Comparison of ENCODE assay signal across 8 cellular contexts in genomic region chr11:60831143-60831500, GRCh38. TPM values are rescaled to one million over a fixed set of nuclear protein-coding genes. Genes with fewer than 3 reads are reported as not detected.
DNase-seq lines count a peak whose midpoint lies in the region; ATAC-seq and TF ChIP-seq lines count a peak whose summit lies in the region.

No MANE protein-coding gene starts in this region.

- no peak overlapping the region for H3K4me2 ChIP-seq in SU-DHL-6 (ENCODE audit: low read depth, low read length, poor library complexity, severe bottlenecking)

- no peak overlapping the region for H3K9ac ChIP-seq in SU-DHL-6 (ENCODE audit: low read length)

- H3F3A ChIP-seq in SU-DHL-6 (ENCODE audit: insufficient read depth), result no peaks in the 10 kb centered on the region

- no peaks in the 10 kb centered on the region for H3K36me3 ChIP-seq in SU-DHL-6 (ENCODE audit: low read length)
- no peaks in the 10 kb centered on the region for H3K36me3 ChIP-seq in psoas muscle (ENCODE audit: insufficient read depth in 1 of 2, low read depth in 1 of 2)
- no peaks in the 10 kb centered on the region for H3K36me3 ChIP-seq in aorta (ENCODE audit: control insufficient read depth in 1 of 2, insufficient read depth in 2 of 2, low read length in 1 of 2)

- H3K36me3 Mint-ChIP-seq in activated naive CD8-positive, alpha-beta T cell, result no peaks in the 10 kb centered on the region

- ATAC-seq in Right ventricle myocardium superior (ENCODE audit: poor library complexity) (peak; percentile 96), psoas muscle (peak; percentile 91 to 99 (median 98)), aorta (ENCODE audit: low FRiP score) (peak; percentile 88)

- no peaks in the 10 kb centered on the region for H4K20me1 ChIP-seq in SU-DHL-6 (ENCODE audit: low read depth, low read length)

- WGBS in psoas muscle, 3 donors, result 13 to 16% (median 14%) methylated on average over 8 of the region's 8 CpGs
- 13 to 15% methylated on average over 8 of the region's 8 CpGs for WGBS in aorta, 2 donors

- H3K79me2 ChIP-seq in SU-DHL-6 (ENCODE audit: insufficient read depth, low read length), result no peaks in the 10 kb centered on the region

- intact Hi-C loops in Right ventricle myocardium superior (cut with DNase I) (loop anchor here (5.0 kb wide), 3 partner anchors 66 to 356 kb away; no protein-coding TSS in a partner anchor), psoas muscle (cut with DNase I) (loop anchor here (1.0 to 10.0 kb wide), 5 partner anchors 58 to 356 kb away; no protein-coding TSS in a partner anchor), aorta (cut with DNase I) (loop anchor here (1.0 to 5.0 kb wide), 3 partner anchors 68 to 354 kb away; no protein-coding TSS in a partner anchor)

- H3K4me1 Mint-ChIP-seq in activated naive CD8-positive, alpha-beta T cell (ENCODE audit: low read depth), result peaks cover 19% of the 10 kb centered on the region

- H3K4me3 Mint-ChIP-seq in activated naive CD8-positive, alpha-beta T cell, result peak overlapping the region; percentile 65

- H2AFZ ChIP-seq in SU-DHL-6 (ENCODE audit: low read depth, low read length, severe bottlenecking), result no peak overlapping the region

- no peaks in the 10 kb centered on the region for H3K27me3 ChIP-seq in SU-DHL-6 (ENCODE audit: low read length)
- no peaks in the 10 kb centered on the region for H3K27me3 ChIP-seq in psoas muscle (ENCODE audit: insufficient read depth in 3 of 3, low read length in 2 of 3)
- H3K27me3 ChIP-seq in aorta (ENCODE audit: control insufficient read depth in 1 of 2, insufficient read depth in 2 of 2, low read length in 1 of 2), result no peaks in the 10 kb centered on the region

- H3K27ac ChIP-seq in SU-DHL-6 (ENCODE audit: low read depth, low read length), result no peak overlapping the region
- H3K27ac ChIP-seq in psoas muscle, result no peak overlapping the region
- H3K27ac ChIP-seq in aorta (ENCODE audit: low read depth in 1 of 2, low read length in 2 of 2), result no peak overlapping the region

- peaks cover 2% of the 10 kb centered on the region for H3K27me3 Mint-ChIP-seq in activated naive CD8-positive, alpha-beta T cell

- H3K9me3 ChIP-seq in SU-DHL-6 (ENCODE audit: insufficient read depth, low read length) (no peaks in the 10 kb centered on the region), psoas muscle (no peaks in the 10 kb centered on the region), aorta (ENCODE audit: control insufficient read depth, low read length) (no peaks in the 10 kb centered on the region)

- H3K9me2 ChIP-seq in SU-DHL-6 (replicated peaks; ENCODE audit: insufficient read depth, low read length), result no peaks in the 10 kb centered on the region

- DNase-seq in DMS114 treated with DMSO at 0.1 percent for 48 hours (lab: John Stamatoyannopoulos, UW; ENCODE audit: unreplicated experiment), result peak; percentile 66
- DNase-seq in H4 (ENCODE audit: low spot score), result peak; percentile 77
- DNase-seq in NCI-H1092 (lab: John Stamatoyannopoulos, UW), result peak; percentile 91
- DNase-seq in Right ventricle myocardium superior, result peak; percentile 93
- DNase-seq in psoas muscle, result peak; percentile 86 to 89
- DNase-seq in aorta, result peak; percentile 85 to 95

- H3K4me1 ChIP-seq in psoas muscle (peaks cover 7% of the 10 kb centered on the region), aorta (ENCODE audit: control insufficient read depth in 1 of 2, insufficient read depth in 2 of 2, low read length in 2 of 2) (no peaks in the 10 kb centered on the region)

- H3K4me3 ChIP-seq in SU-DHL-6 (ENCODE audit: insufficient read depth, low read length, poor library complexity, severe bottlenecking), result no peak overlapping the region
- no peak overlapping the region for H3K4me3 ChIP-seq in psoas muscle
- no peak overlapping the region for H3K4me3 ChIP-seq in aorta (ENCODE audit: low read length in 2 of 2)

- H3K27ac Mint-ChIP-seq in activated naive CD8-positive, alpha-beta T cell, result no peak overlapping the region

- H3K9me3 Mint-ChIP-seq in activated naive CD8-positive, alpha-beta T cell (ENCODE audit: low read depth), result no peaks in the 10 kb centered on the region

- peak; percentile 85 for TF ChIP-seq CTCF in SU-DHL-6 (IDR thresholded peaks at IDR 0.05; ENCODE audit: insufficient read depth, low read length, poor library complexity, severe bottlenecking)
- peak; percentile 98 for TF ChIP-seq CTCF in psoas muscle (IDR thresholded peaks at IDR 0.05)

RNA-seq across cellular contexts. Expression of gene CCDC86, which starts 10.8 kb away (rescaled TPM):
- total RNA-seq in H4 (2014; rRNA removed; shearing (Covaris generic)), result 12.4 and 12.7 TPM in 2 replicates
- 8.4 TPM for total RNA-seq in Right ventricle myocardium superior
- 10 to 100 TPM; 24.8 to 43.9 (median 30.1) TPM for total RNA-seq in psoas muscle
- polyA plus RNA-seq in psoas muscle, result 10 to 100 TPM; 36.2 to 55.4 (median 53.6) TPM
- total RNA-seq in aorta, result 10 to 100 TPM; 11.8 to 15.2 TPM
- polyA plus RNA-seq in aorta, result 1 to 10 TPM; 8.1 to 8.2 TPM

RNA-seq across cellular contexts. Expression of gene PTGDR2, which starts 24.6 kb away (rescaled TPM):
- total RNA-seq in H4 (2014; rRNA removed; shearing (Covaris generic)), result not detected in 2 replicates
- 3.0 TPM for total RNA-seq in Right ventricle myocardium superior
- 10 to 100 TPM in 1 of 4 donors, 1 to 10 TPM in 2, under 1 TPM in 1; 0.53 to 13.9 (median 1.1) TPM for total RNA-seq in psoas muscle
- 1 to 10 TPM; 1.1 to 1.3 (median 1.2) TPM for polyA plus RNA-seq in psoas muscle
- total RNA-seq in aorta, result under 1 TPM; 0.13 to 0.21 TPM
- under 1 TPM; 0.10 to 0.25 TPM for polyA plus RNA-seq in aorta

RNA-seq across cellular contexts. Expression of gene ZP1, which starts 36.2 kb away (rescaled TPM):
- 1.5 and 2.1 TPM in 2 replicates for total RNA-seq in H4 (2014; rRNA removed; shearing (Covaris generic))
- total RNA-seq in Right ventricle myocardium superior, result not detected
- total RNA-seq in psoas muscle, result under 1 TPM in 1 of 4 donors, not detected in 3; 0.29 TPM
- under 1 TPM; 0.18 to 0.52 (median 0.30) TPM for polyA plus RNA-seq in psoas muscle
- not detected for total RNA-seq in aorta
- not detected for polyA plus RNA-seq in aorta

RNA-seq across cellular contexts. Expression of gene MS4A10, which starts 46.0 kb away (rescaled TPM):
- not detected in 2 replicates for total RNA-seq in H4 (2014; rRNA removed; shearing (Covaris generic))
- total RNA-seq in Right ventricle myocardium superior (not detected), psoas muscle (not detected), aorta (not detected)
- polyA plus RNA-seq in psoas muscle (under 1 TPM in 1 of 3 donors, not detected in 2; 0.03 TPM), aorta (1 to 10 TPM in 1 of 2 donors, not detected in 1; 5.5 TPM)
